In genomic region chr20:15544727-15545126, GRCh38 we compare ENCODE assay signal across 1 cellular context.
TF ChIP-seq lines count a peak whose summit lies in the region.

No MANE protein-coding gene starts in this region.

TF ChIP-seq in GM23338, 12 proteins besides CTCF, POLR2A, EP300 and RAD21 (continued from another document):
- TF ChIP-seq, protein P1, sequence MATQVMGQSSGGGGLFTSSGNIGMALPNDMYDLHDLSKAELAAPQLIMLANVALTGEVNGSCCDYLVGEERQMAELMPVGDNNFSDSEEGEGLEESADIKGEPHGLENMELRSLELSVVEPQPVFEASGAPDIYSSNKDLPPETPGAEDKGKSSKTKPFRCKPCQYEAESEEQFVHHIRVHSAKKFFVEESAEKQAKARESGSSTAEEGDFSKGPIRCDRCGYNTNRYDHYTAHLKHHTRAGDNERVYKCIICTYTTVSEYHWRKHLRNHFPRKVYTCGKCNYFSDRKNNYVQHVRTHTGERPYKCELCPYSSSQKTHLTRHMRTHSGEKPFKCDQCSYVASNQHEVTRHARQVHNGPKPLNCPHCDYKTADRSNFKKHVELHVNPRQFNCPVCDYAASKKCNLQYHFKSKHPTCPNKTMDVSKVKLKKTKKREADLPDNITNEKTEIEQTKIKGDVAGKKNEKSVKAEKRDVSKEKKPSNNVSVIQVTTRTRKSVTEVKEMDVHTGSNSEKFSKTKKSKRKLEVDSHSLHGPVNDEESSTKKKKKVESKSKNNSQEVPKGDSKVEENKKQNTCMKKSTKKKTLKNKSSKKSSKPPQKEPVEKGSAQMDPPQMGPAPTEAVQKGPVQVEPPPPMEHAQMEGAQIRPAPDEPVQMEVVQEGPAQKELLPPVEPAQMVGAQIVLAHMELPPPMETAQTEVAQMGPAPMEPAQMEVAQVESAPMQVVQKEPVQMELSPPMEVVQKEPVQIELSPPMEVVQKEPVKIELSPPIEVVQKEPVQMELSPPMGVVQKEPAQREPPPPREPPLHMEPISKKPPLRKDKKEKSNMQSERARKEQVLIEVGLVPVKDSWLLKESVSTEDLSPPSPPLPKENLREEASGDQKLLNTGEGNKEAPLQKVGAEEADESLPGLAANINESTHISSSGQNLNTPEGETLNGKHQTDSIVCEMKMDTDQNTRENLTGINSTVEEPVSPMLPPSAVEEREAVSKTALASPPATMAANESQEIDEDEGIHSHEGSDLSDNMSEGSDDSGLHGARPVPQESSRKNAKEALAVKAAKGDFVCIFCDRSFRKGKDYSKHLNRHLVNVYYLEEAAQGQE (IDR thresholded peaks at IDR 0.05; ENCODE audit: unreplicated experiment) = no peak
- TF ChIP-seq EZH2 (IDR thresholded peaks at IDR 0.05; ENCODE audit: low read depth, unreplicated experiment) = no peak
